Comparison of ENCODE assay signal across 8 cellular contexts in genomic region chr19:49814010-49814409, GRCh38. TPM values are rescaled to one million over a fixed set of nuclear protein-coding genes. Genes with fewer than 3 reads are reported as not detected.
DNase-seq lines count a peak whose midpoint lies in the region; TF ChIP-seq lines count a peak whose summit lies in the region.

No MANE protein-coding gene starts in this region.

- peaks cover 7% of the 10 kb centered on the region for H3K27me3 Mint-ChIP-seq in nephron progenitor cell (ENCODE audit: low read depth, poor library complexity)

- peak overlapping the region; percentile 74; the same call in 1 of the 2 replicates for H2AFZ ChIP-seq in KMS-11 (ENCODE audit: low read depth)

- H3K36me3 Mint-ChIP-seq in nephron progenitor cell (ENCODE audit: low read depth): no peaks in the 10 kb centered on the region

- H3K9me3 Mint-ChIP-seq in nephron progenitor cell: no peaks in the 10 kb centered on the region

- CTCF ChIA-PET in BJ (lab: Yijun Ruan, JAX): interaction anchor here (1.0 to 2.2 kb wide), 3 partner anchors 64 to 124 kb away, joined by 3 to 9 read pairs (median 4); no protein-coding TSS in a partner anchor

- peak overlapping the region; percentile 65 for H3K4me3 ChIP-seq in BJ (ENCODE audit: low read depth, low read length)
- H3K4me3 ChIP-seq in KMS-11 (IDR thresholded peaks at IDR 0.05; ENCODE audit: insufficient read depth, low read depth, low read length): no peak overlapping the region

- POLR2A ChIA-PET in BJ (lab: Charles Lee): interaction anchor here (0.7 kb wide), 2 partner anchors 61 to 63 kb away, joined by 3 to 16 read pairs; partner anchors contain the start of genes AKT1S1 and TBC1D17

- peak overlapping the region; percentile 69 for H3K9ac ChIP-seq in KMS-11

- no peak for DNase-seq in BJ (ENCODE audit: low read depth)
- no peak for DNase-seq in caudate nucleus (lab: John Stamatoyannopoulos, UW)
- DNase-seq in nephron progenitor cell: no peak
- DNase-seq in GM20000 (ENCODE audit: low spot score): no peak
- no peak for DNase-seq in stimulated activated CD4-positive, alpha-beta T cell treated with anti-CD3 and anti-CD28 coated beads, Interleukin-4, amount 100 ng/mL, for 24 hours
- no peak for DNase-seq in NCI-H2196 treated with DMSO at 0.1 percent for 48 hours (lab: John Stamatoyannopoulos, UW; ENCODE audit: unreplicated experiment)
- DNase-seq in nucleus accumbens (lab: John Stamatoyannopoulos, UW): no peak

- H3K4me1 Mint-ChIP-seq in nephron progenitor cell: peaks cover 46% of the 10 kb centered on the region

- peaks cover 8% of the 10 kb centered on the region for H3K79me2 ChIP-seq in KMS-11 (ENCODE audit: insufficient read depth, low read depth)

- H3K27ac Mint-ChIP-seq in nephron progenitor cell: peak overlapping the region; percentile 99

- peak overlapping the region; percentile 95 for H3K4me3 Mint-ChIP-seq in nephron progenitor cell

- peak overlapping the region; percentile 77 for H3K4me2 ChIP-seq in KMS-11

- TF ChIP-seq CTCF in BJ (IDR thresholded peaks at IDR 0.05; ENCODE audit: insufficient read depth, low read depth, low read length): no peak
- no peak for TF ChIP-seq CTCF in KMS-11 (conservative IDR thresholded peaks at IDR 0.05; ENCODE audit: low read depth, low read length)
- no peak for TF ChIP-seq CTCF in nephron progenitor cell (IDR thresholded peaks at IDR 0.05)
- TF ChIP-seq CTCF in GM20000 (IDR thresholded peaks at IDR 0.05; ENCODE audit: extremely low read depth, missing control alignments): no peak

- no peaks in the 10 kb centered on the region for H3K36me3 ChIP-seq in BJ (ENCODE audit: control insufficient read depth, insufficient read depth, low read length)
- no peaks in the 10 kb centered on the region for H3K36me3 ChIP-seq in KMS-11 (ENCODE audit: insufficient read depth)

- no peaks in the 10 kb centered on the region for H4K20me1 ChIP-seq in KMS-11 (ENCODE audit: insufficient read depth)

- H3K27ac ChIP-seq in KMS-11: peak overlapping the region; percentile 71
- H3K27ac ChIP-seq in caudate nucleus (ENCODE audit: low read depth, low read length): peak overlapping the region; percentile 99

- H3K27me3 ChIP-seq in BJ (ENCODE audit: control insufficient read depth, insufficient read depth, low read length) (no peaks in the 10 kb centered on the region), KMS-11 (ENCODE audit: insufficient read depth, low read depth) (no peaks in the 10 kb centered on the region)

- H3K4me1 ChIP-seq in KMS-11 (ENCODE audit: low read depth, poor library complexity, severe bottlenecking): peaks cover 43% of the 10 kb centered on the region

RNA-seq across cellular contexts. Expression of gene FUZ, which starts 0.9 kb away (rescaled TPM):
- 8.3 and 14.3 TPM in 2 replicates for polyA plus RNA-seq in BJ (2011; rRNA removed)
- 4.6 and 6.4 TPM in 2 replicates for polyA minus RNA-seq in BJ (2011; rRNA and poly(A)+ RNA removed)

RNA-seq across cellular contexts. Expression of gene MED25, which starts 4.1 kb away (rescaled TPM):
- polyA plus RNA-seq in BJ (2011; rRNA removed): 12.3 and 27.7 TPM in 2 replicates
- 20.0 and 34.8 TPM in 2 replicates for polyA minus RNA-seq in BJ (2011; rRNA and poly(A)+ RNA removed)

RNA-seq across cellular contexts. Expression of gene PTOV1, which starts 36.9 kb away (rescaled TPM):
- 30.7 and 67.6 TPM in 2 replicates for polyA plus RNA-seq in BJ (2011; rRNA removed)
- polyA minus RNA-seq in BJ (2011; rRNA and poly(A)+ RNA removed): 72.9 and 94.6 TPM in 2 replicates

RNA-seq across cellular contexts. Expression of gene AP2A1, which starts 47.2 kb away (rescaled TPM):
- 82.1 and 153 TPM in 2 replicates for polyA plus RNA-seq in BJ (2011; rRNA removed)
- polyA minus RNA-seq in BJ (2011; rRNA and poly(A)+ RNA removed): 110 and 142 TPM in 2 replicates

RNA-seq across cellular contexts. Expression of gene TSKS, which starts 50.9 kb away (rescaled TPM):
- 0.11 and 0.15 TPM in 2 replicates for polyA plus RNA-seq in BJ (2011; rRNA removed)
- polyA minus RNA-seq in BJ (2011; rRNA and poly(A)+ RNA removed): not detected in 2 replicates
